In the genomic region with DNA sequence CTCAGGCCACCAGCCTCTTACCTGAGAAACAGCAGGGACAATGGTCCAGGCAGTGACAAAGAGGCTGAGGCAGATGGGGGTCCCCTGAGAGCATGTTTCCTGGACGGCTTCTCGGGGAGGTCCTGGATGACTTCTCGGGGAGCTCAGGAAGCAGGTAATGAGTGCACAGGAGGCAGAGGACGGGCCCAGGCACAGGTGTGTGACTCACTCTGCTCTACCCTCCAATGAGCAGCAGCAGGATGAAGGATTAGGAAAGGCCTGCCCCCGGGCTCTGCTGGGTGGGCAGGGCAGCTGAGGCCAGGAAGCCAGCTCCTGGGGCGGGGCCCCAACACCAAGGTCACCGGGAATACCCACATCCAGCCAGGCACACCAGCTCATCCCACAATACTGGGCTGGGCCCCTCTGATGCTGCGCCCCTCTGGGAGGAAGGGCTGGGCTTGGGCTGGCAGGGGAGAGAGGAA, we compare ENCODE assay signal across 16 cellular contexts. TPM values are rescaled to one million over a fixed set of nuclear protein-coding genes. Genes with fewer than 3 reads are reported as not detected.
DNase-seq lines count a peak whose midpoint lies in the region; ATAC-seq lines count a peak whose summit lies in the region.
"Had no signal": no experiment of that assay in that cellular context is flagged by ENCODE, and none has a peak within 500 bp of the region (broad histone marks: within the 10 kb centered on the region; RNA-seq: fewer than 3 reads in every experiment).

No MANE protein-coding gene starts in this region.

- 41 to 61% methylated on average over 8 of the region's 8 CpGs for WGBS in esophagus, 2 donors
- no CpG with 5 or more reads among the region's 8 CpGs for WGBS in mesendoderm (ENCODE audit: extremely low coverage, insufficient coverage, low lambda C conversion rate)

- H4K8ac ChIP-seq in mesendoderm (ENCODE audit: low read depth, low read length) = no peak overlapping the region

- H3K4me1 ChIP-seq in esophagus (ENCODE audit: control insufficient read depth in 2 of 2, insufficient read depth in 2 of 2, low read length in 1 of 2) (peaks cover 3 to 26% of the 10 kb centered on the region in 2 donors), mesendoderm (ENCODE audit: control insufficient read depth, low read depth, low read length) (no peaks in the 10 kb centered on the region)
- H3K4me1 ChIP-seq: uterus had no signal

- H3K18ac ChIP-seq in mesendoderm (ENCODE audit: low read length) = no peak overlapping the region

- no peak overlapping the region for H3K4me2 ChIP-seq in mesendoderm (ENCODE audit: low read length)

- no peak overlapping the region for H3K56ac ChIP-seq in mesendoderm (ENCODE audit: low read length)

- no peak overlapping the region for H3K23ac ChIP-seq in mesendoderm (ENCODE audit: low read length)

- H3K79me1 ChIP-seq in mesendoderm (ENCODE audit: low read length) = no peaks in the 10 kb centered on the region

- H3K79me2 ChIP-seq in mesendoderm (ENCODE audit: control insufficient read depth, insufficient read depth, low read length) = no peaks in the 10 kb centered on the region

- H3K27me3 ChIP-seq in esophagus (ENCODE audit: control insufficient read depth in 1 of 2, insufficient read depth in 2 of 2, low read length in 2 of 2) = no peaks in the 10 kb centered on the region
- no peaks in the 10 kb centered on the region for H3K27me3 ChIP-seq in mesendoderm (ENCODE audit: insufficient read depth, low read length, poor library complexity)
- H3K27me3 ChIP-seq: uterus had no signal

- H3K36me3 ChIP-seq in esophagus (ENCODE audit: control insufficient read depth in 2 of 2, insufficient read depth in 2 of 2, low read length in 1 of 2) (peaks cover 0 to under 1% of the 10 kb centered on the region in 2 donors), mesendoderm (ENCODE audit: control insufficient read depth, insufficient read depth, low read length) (no peaks in the 10 kb centered on the region)
- H3K36me3 ChIP-seq: uterus had no signal

- no peak overlapping the region for H2BK120ac ChIP-seq in mesendoderm (ENCODE audit: low read depth, low read length)

- no peak overlapping the region for H2BK15ac ChIP-seq in mesendoderm (replicated peaks; ENCODE audit: low read depth)

- ATAC-seq in GM21447 (IDR thresholded peaks at IDR 0.05; ENCODE audit: unreplicated experiment) = no peak
- ATAC-seq: stimulated activated memory B cell treated with anti-CD40 and anti-IgM and Interleukin-4, amounts not matched to agents 10 μg/mL and 1 μg/mL and 100 μg/mL, for 72 hours had no signal

- no peak overlapping the region for H3K4ac ChIP-seq in mesendoderm (ENCODE audit: low read depth, low read length)

- H2AK5ac ChIP-seq in mesendoderm (ENCODE audit: low read length) = no peak overlapping the region

- H2BK5ac ChIP-seq in mesendoderm (ENCODE audit: low read length) = no peak overlapping the region

- H3K9ac ChIP-seq in mesendoderm (ENCODE audit: low read length) = no peak overlapping the region

- H3K27ac ChIP-seq in esophagus (ENCODE audit: low read depth in 2 of 2, low read length in 1 of 2) (peak overlapping the region; percentile 29 to 61), mesendoderm (ENCODE audit: low read depth, low read length) (no peak overlapping the region)
- H3K27ac ChIP-seq: uterus had no signal

- no peaks in the 10 kb centered on the region for H3K9me3 ChIP-seq in esophagus (ENCODE audit: control insufficient read depth in 2 of 2, insufficient read depth in 1 of 2, low read depth in 1 of 2, low read length in 1 of 2)
- H3K9me3 ChIP-seq: uterus had no signal

- peak; percentile 15 for DNase-seq in Daoy (ENCODE audit: low read depth)
- peak; percentile 12 for DNase-seq in LoVo (ENCODE audit: low spot score)
- DNase-seq in mesendoderm = peak; percentile 75
- DNase-seq in GM19240 (ENCODE audit: insufficient read length, low spot score) = no peak
- no peak for DNase-seq in activated CD4-positive, alpha-beta T cell treated with anti-CD3 and anti-CD28 coated beads, Interleukin-2, amount 50 U/mL, for 48 hours
- no peak for DNase-seq in KG1 (lab: John Stamatoyannopoulos, UW)
- DNase-seq: activated CD4-positive, alpha-beta memory T cell treated with anti-CD3 and anti-CD28 coated beads for 36 hours; activated naive CD4-positive, alpha-beta T cell treated with Interleukin-2 at 50 U/mL for 16 hours; NCI-H1694; NCI-H524 treated with DMSO at 0.1 percent for 48 hours; SIG-M5; stimulated activated CD4-positive, alpha-beta T cell treated with anti-CD3 and anti-CD28 coated beads, Interleukin-2, amount 100 ng/mL, for 48 hours; uterus had no signal

- H3K4me3 ChIP-seq in esophagus (ENCODE audit: low read depth in 1 of 2, low read length in 2 of 2) (peak overlapping the region; percentile 22 to 39), mesendoderm (ENCODE audit: low read length) (no peak overlapping the region)
- H3K4me3 ChIP-seq: uterus had no signal

- no peak overlapping the region for H4K5ac ChIP-seq in mesendoderm (ENCODE audit: low read length)

RNA-seq across cellular contexts. Expression of gene PTAFR, which starts 17.2 kb away (rescaled TPM):
- total RNA-seq in Daoy (2014; rRNA removed; shearing (Covaris generic)) = 0.17 and 0.89 TPM in 2 replicates
- polyA plus RNA-seq in esophagus = 1 to 10 TPM; 2.4 to 3.1 TPM
- polyA plus RNA-seq in mesendoderm (2013, experiment 1 of 2) = 0.59 TPM
- polyA plus RNA-seq in mesendoderm (2013, experiment 2 of 2) = 0.81 TPM

RNA-seq across cellular contexts. Expression of gene DNAJC8, which starts 39.1 kb away (rescaled TPM):
- total RNA-seq in Daoy (2014; rRNA removed; shearing (Covaris generic)) = 121 and 199 TPM in 2 replicates
- 10 to 100 TPM; 39.8 to 57.4 TPM for polyA plus RNA-seq in esophagus
- 156 TPM for polyA plus RNA-seq in mesendoderm (2013, experiment 1 of 2)
- 156 TPM for polyA plus RNA-seq in mesendoderm (2013, experiment 2 of 2)

RNA-seq across cellular contexts. Expression of gene ATP5IF1, which starts 42.2 kb away (rescaled TPM):
- total RNA-seq in Daoy (2014; rRNA removed; shearing (Covaris generic)) = 138 and 150 TPM in 2 replicates
- 100 to 1,000 TPM; 283 to 534 TPM for polyA plus RNA-seq in esophagus
- polyA plus RNA-seq in mesendoderm (2013, experiment 1 of 2) = 620 TPM
- polyA plus RNA-seq in mesendoderm (2013, experiment 2 of 2) = 625 TPM

Comparison
In these comparisons a context has a peak if more than half of its experiments do, and no peak if none do; other contexts are left out.
1. DNase-seq: peak in Daoy (single experiment), LoVo (single experiment) and mesendoderm (single experiment); none in GM19240 (single experiment), activated CD4-positive, alpha-beta T cell treated with anti-CD3 and anti-CD28 coated beads, Interleukin-2, amount 50 U/mL, for 48 hours (0 of 2) and KG1 (single experiment).